In genomic region chr4:848307-848691, GRCh38 we compare ENCODE assay signal across 3 cellular contexts.
TF ChIP-seq lines count a peak whose summit lies in the region.

No MANE protein-coding gene starts in this region.

TF ChIP-seq in SK-N-SH, 30 proteins besides CTCF, POLR2A, EP300 and RAD21:
- TF ChIP-seq TCF12 (IDR thresholded peaks at IDR 0.05) (no peak), FOXM1 (IDR thresholded peaks at IDR 0.05; ENCODE audit: low read depth) (no peak), RCOR1 (IDR thresholded peaks at IDR 0.05; ENCODE audit: low read length) (no peak), TAF1 (IDR thresholded peaks at IDR 0.05; ENCODE audit: borderline replicate concordance, low read depth, low read length) (no peak), IRF3 (IDR thresholded peaks at IDR 0.05; ENCODE audit: low read depth, low read length) (no peak), USF1 (IDR thresholded peaks at IDR 0.05; ENCODE audit: borderline replicate concordance, low read depth) (no peak), SMC3 (IDR thresholded peaks at IDR 0.05; ENCODE audit: low read depth, low read length) (no peak), YY1 (IDR thresholded peaks at IDR 0.05; ENCODE audit: low read depth) (no peak), FOSL2 (IDR thresholded peaks at IDR 0.05; ENCODE audit: borderline replicate concordance, low read depth) (no peak), MAX (IDR thresholded peaks at IDR 0.05; ENCODE audit: low read depth) (no peak), FOXJ3 (CRISPR knock-in tag; IDR thresholded peaks at IDR 0.05) (no peak), TEAD4 (IDR thresholded peaks at IDR 0.05; ENCODE audit: borderline replicate concordance, insufficient read depth) (no peak), JUND (IDR thresholded peaks at IDR 0.05) (no peak), GABPA (IDR thresholded peaks at IDR 0.05; ENCODE audit: low read depth) (no peak), USF2 (IDR thresholded peaks at IDR 0.05; ENCODE audit: borderline replicate concordance, low read depth, low read length) (no peak)

TF ChIP-seq in SK-N-SH treated with all-trans-retinoic acid at 6 μM for 48 hours, 23 proteins besides CTCF, POLR2A, EP300 and RAD21:
- no peak for TF ChIP-seq PATZ1 (CRISPR knock-in tag; IDR thresholded peaks at IDR 0.05; ENCODE audit: borderline replicate concordance)
- TF ChIP-seq TSHZ2 (CRISPR knock-in tag; IDR thresholded peaks at IDR 0.05): no peak
- TF ChIP-seq GLIS3 (CRISPR knock-in tag; IDR thresholded peaks at IDR 0.05): no peak
- TF ChIP-seq RARB (CRISPR knock-in tag; IDR thresholded peaks at IDR 0.05): no peak
- TF ChIP-seq CSDC2 (CRISPR knock-in tag; IDR thresholded peaks at IDR 0.05): no peak
- no peak for TF ChIP-seq OSR1 (CRISPR knock-in tag; IDR thresholded peaks at IDR 0.05)
- TF ChIP-seq ZNF70 (CRISPR knock-in tag; IDR thresholded peaks at IDR 0.05): no peak
- TF ChIP-seq CREB5 (CRISPR knock-in tag; IDR thresholded peaks at IDR 0.05; ENCODE audit: low read depth): no peak
- TF ChIP-seq ESRRG (CRISPR knock-in tag; IDR thresholded peaks at IDR 0.05): no peak
- TF ChIP-seq PPARA (CRISPR knock-in tag; IDR thresholded peaks at IDR 0.05; ENCODE audit: borderline replicate concordance): no peak
- no peak for TF ChIP-seq CSRNP3 (CRISPR knock-in tag; IDR thresholded peaks at IDR 0.05)
- TF ChIP-seq ARNTL (CRISPR knock-in tag; IDR thresholded peaks at IDR 0.05; ENCODE audit: borderline replicate concordance, low read depth): no peak
- no peak for TF ChIP-seq ISL1 (CRISPR knock-in tag; IDR thresholded peaks at IDR 0.05)
- no peak for TF ChIP-seq SNAI2 (CRISPR knock-in tag; IDR thresholded peaks at IDR 0.05)

TF ChIP-seq in H1, 55 proteins besides CTCF, POLR2A, EP300 and RAD21:
- TF ChIP-seq KDM1A (IDR thresholded peaks at IDR 0.05; ENCODE audit: borderline replicate concordance, low read length) (no peak), BACH1 (IDR thresholded peaks at IDR 0.05; ENCODE audit: low read length) (no peak), MAX (IDR thresholded peaks at IDR 0.05) (no peak), RBBP5 (IDR thresholded peaks at IDR 0.05; ENCODE audit: borderline replicate concordance, low read depth, low read length) (no peak), CREB1 (IDR thresholded peaks at IDR 0.05) (no peak), TAF1 (IDR thresholded peaks at IDR 0.05; ENCODE audit: low read depth, low read length) (no peak), NRF1 (IDR thresholded peaks at IDR 0.05; ENCODE audit: low read depth, low read length) (no peak), SP1 (IDR thresholded peaks at IDR 0.05; ENCODE audit: low read depth, low read length) (no peak), RNF2 (IDR thresholded peaks at IDR 0.05; ENCODE audit: borderline replicate concordance, low read depth, low read length, missing control alignments, poor library complexity, severe bottlenecking) (no peak), SP4 (IDR thresholded peaks at IDR 0.05; ENCODE audit: low read length) (no peak), ZNF274 (IDR thresholded peaks at IDR 0.05; ENCODE audit: borderline replicate concordance, extremely low read depth, low read length) (no peak), JUND (IDR thresholded peaks at IDR 0.05; ENCODE audit: low read length) (no peak), SRF (IDR thresholded peaks at IDR 0.05; ENCODE audit: low read depth, low read length) (no peak), CHD1 (IDR thresholded peaks at IDR 0.05; ENCODE audit: low read depth, low read length) (no peak), CTBP2 (IDR thresholded peaks at IDR 0.05; ENCODE audit: borderline replicate concordance, insufficient read depth, insufficient read length, low read length) (no peak), CHD2 (IDR thresholded peaks at IDR 0.05; ENCODE audit: low read length) (no peak), EZH2 (IDR thresholded peaks at IDR 0.05; ENCODE audit: low read depth, low read length, severe bottlenecking) (no peak), CHD7 (IDR thresholded peaks at IDR 0.05; ENCODE audit: insufficient replicate concordance, low read length) (no peak), NANOG (IDR thresholded peaks at IDR 0.05; ENCODE audit: insufficient read depth, low read depth, low read length, poor library complexity, severe bottlenecking) (no peak), HDAC2 (IDR thresholded peaks at IDR 0.05; ENCODE audit: borderline replicate concordance in 1 of 2, low read depth in 2 of 2, low read length in 2 of 2) (no peak)
